ENCODE assay signal across 8 cellular contexts in the genomic region with DNA sequence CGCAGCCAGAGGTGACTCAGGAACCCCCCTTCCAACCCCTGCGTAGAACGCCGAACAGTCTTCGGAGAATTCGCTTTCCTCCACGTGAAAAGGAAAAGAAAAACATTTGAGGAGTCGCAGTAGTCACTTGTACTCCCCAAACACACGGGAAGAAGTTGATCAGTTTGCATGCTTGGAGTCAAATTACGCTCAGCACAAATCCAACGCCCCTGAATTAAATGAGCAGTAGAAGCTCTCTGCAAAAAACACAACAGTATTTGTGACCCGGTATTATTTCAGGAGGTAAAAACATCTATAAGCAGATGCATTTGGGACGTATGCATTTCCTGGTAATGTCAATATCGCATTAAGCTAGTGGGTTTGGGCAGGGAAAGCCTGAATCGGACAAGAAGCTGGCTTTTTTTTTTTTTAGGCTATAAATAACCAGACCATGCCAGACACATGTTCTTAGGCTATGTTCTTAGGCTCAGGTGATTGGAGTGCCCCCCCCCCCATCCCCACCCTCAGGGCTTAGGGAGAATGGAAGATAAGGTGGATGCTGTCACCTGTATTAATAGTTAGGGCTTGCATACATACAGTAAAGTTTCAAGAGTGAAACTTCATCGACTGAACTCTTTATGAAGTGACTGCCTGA. TPM values are rescaled to one million over a fixed set of nuclear protein-coding genes. Genes with fewer than 3 reads are reported as not detected.
DNase-seq lines count a peak whose midpoint lies in the region; ATAC-seq and TF ChIP-seq lines count a peak whose summit lies in the region.

No MANE protein-coding gene starts in this region.

- no peak for TF ChIP-seq CTCF in Caco-2 (IDR thresholded peaks at IDR 0.05; ENCODE audit: insufficient read depth in 1 of 2, low read depth in 1 of 2, low read length in 1 of 2, severe bottlenecking in 1 of 2, unreplicated experiment in 1 of 2)
- no peak for TF ChIP-seq CTCF in left ventricle myocardium inferior (IDR thresholded peaks at IDR 0.05; ENCODE audit: borderline replicate concordance)

- H3K36me3 ChIP-seq in Caco-2 (ENCODE audit: control insufficient read depth, insufficient read depth, low read length) (no peaks in the 10 kb centered on the region), left ventricle myocardium inferior (no peaks in the 10 kb centered on the region)

- peaks cover 30% of the 10 kb centered on the region for H3K36me3 Mint-ChIP-seq in Caco-2 (ENCODE audit: insufficient read depth, unreplicated experiment)
- H3K36me3 Mint-ChIP-seq in activated T-helper 2 cell treated with anti-CD3 and anti-CD28 coated beads, Interferon-gamma antibody, Interleukin-2, Interleukin-4, amounts not matched to agents 10 μg/mL and 5 μg/mL and 100 μg/mL, durations not matched to agents 14 hours and 24 hours and 36 hours (ENCODE audit: low read depth), result no peaks in the 10 kb centered on the region

- CTCF ChIA-PET in Caco-2 (lab: Charles Lee), result interaction anchor here (0.5 to 2.6 kb wide), 14 partner anchors 13 to 355 kb away, joined by 3 to 16 read pairs (median 5); no protein-coding TSS in a partner anchor

- peak; percentile 29 for ATAC-seq in sciatic nerve
- ATAC-seq in HG02642 (IDR thresholded peaks at IDR 0.05; ENCODE audit: poor library complexity, unreplicated experiment), result no peak
- no peak for ATAC-seq in GM19023 (IDR thresholded peaks at IDR 0.05; ENCODE audit: unreplicated experiment)
- no peak for ATAC-seq in GM18867 (IDR thresholded peaks at IDR 0.05; ENCODE audit: unreplicated experiment)

- peak overlapping the region; percentile 96 for H3K27ac Mint-ChIP-seq in Caco-2 (ENCODE audit: unreplicated experiment)
- H3K27ac Mint-ChIP-seq in activated T-helper 2 cell treated with anti-CD3 and anti-CD28 coated beads, Interferon-gamma antibody, Interleukin-2, Interleukin-4, amounts not matched to agents 10 μg/mL and 5 μg/mL and 100 μg/mL, durations not matched to agents 14 hours and 24 hours and 36 hours, result peak overlapping the region; percentile 73

- H3K4me3 Mint-ChIP-seq in Caco-2 (ENCODE audit: unreplicated experiment), result peak overlapping the region; percentile 91
- peak overlapping the region; percentile 83 for H3K4me3 Mint-ChIP-seq in activated T-helper 2 cell treated with anti-CD3 and anti-CD28 coated beads, Interferon-gamma antibody, Interleukin-2, Interleukin-4, amounts not matched to agents 10 μg/mL and 5 μg/mL and 100 μg/mL, durations not matched to agents 14 hours and 24 hours and 36 hours (ENCODE audit: low read depth)

- H3K27me3 ChIP-seq in Caco-2 (replicated peaks; ENCODE audit: control insufficient read depth, insufficient read depth, low read length), result no peaks in the 10 kb centered on the region
- H3K27me3 ChIP-seq in left ventricle myocardium inferior (ENCODE audit: low read depth), result no peaks in the 10 kb centered on the region

- intact Hi-C loops in Caco-2 (cut with micrococcal nuclease; ENCODE audit: unreplicated experiment), result loop anchor here (1.0 to 2.0 kb wide), 7 partner anchors 52 to 178 kb away; no protein-coding TSS in a partner anchor
- intact Hi-C loops in activated T-helper 2 cell treated with anti-CD3 and anti-CD28 coated beads, Interferon-gamma antibody, Interleukin-2, Interleukin-4, amounts not matched to agents 10 μg/mL and 5 μg/mL and 100 μg/mL, durations not matched to agents 14 hours and 24 hours and 36 hours (cut with micrococcal nuclease), result loop anchor here (2.0 to 5.0 kb wide), 6 partner anchors 69 to 921 kb away; partner anchors contain the start of genes CCNO and FST
- intact Hi-C loops in left ventricle myocardium inferior (cut with micrococcal nuclease), result loop anchor here (5.0 kb wide), 1 partner anchor 106 kb away; no protein-coding TSS in a partner anchor
- intact Hi-C loops in sciatic nerve (cut with DNase I), result no loop called here

- H3K4me3 ChIP-seq in Caco-2 (ENCODE audit: low read depth, low read length), result peak overlapping the region; percentile 93
- peak overlapping the region; percentile 91 for H3K4me3 ChIP-seq in left ventricle myocardium inferior

- peaks cover 3% of the 10 kb centered on the region for H3K27me3 Mint-ChIP-seq in Caco-2 (ENCODE audit: insufficient read depth, unreplicated experiment)
- peaks cover 32% of the 10 kb centered on the region for H3K27me3 Mint-ChIP-seq in activated T-helper 2 cell treated with anti-CD3 and anti-CD28 coated beads, Interferon-gamma antibody, Interleukin-2, Interleukin-4, amounts not matched to agents 10 μg/mL and 5 μg/mL and 100 μg/mL, durations not matched to agents 14 hours and 24 hours and 36 hours (ENCODE audit: low read depth)

- DNase-seq in Caco-2 (peak in 1 of 2 experiments; percentile 52), HT-29 (ENCODE audit: low spot score) (peak; percentile 42), left ventricle myocardium inferior (no peak), sciatic nerve (ENCODE audit: low spot score) (no peak)
- DNase-seq in activated T-helper 2 cell treated with anti-CD3 and anti-CD28 coated beads, Interferon-gamma antibody, Interleukin-2, Interleukin-4, amounts not matched to agents 10 μg/mL and 5 μg/mL and 100 μg/mL, durations not matched to agents 14 hours and 24 hours and 36 hours (ENCODE audit: low spot score), result no peak

- peaks cover 41% of the 10 kb centered on the region for H3K4me1 Mint-ChIP-seq in Caco-2 (ENCODE audit: low read depth, unreplicated experiment)
- peaks cover 21% of the 10 kb centered on the region for H3K4me1 Mint-ChIP-seq in activated T-helper 2 cell treated with anti-CD3 and anti-CD28 coated beads, Interferon-gamma antibody, Interleukin-2, Interleukin-4, amounts not matched to agents 10 μg/mL and 5 μg/mL and 100 μg/mL, durations not matched to agents 14 hours and 24 hours and 36 hours (ENCODE audit: low read depth)

- peaks cover 10% of the 10 kb centered on the region for H3K9me3 Mint-ChIP-seq in Caco-2 (ENCODE audit: unreplicated experiment)
- H3K9me3 Mint-ChIP-seq in activated T-helper 2 cell treated with anti-CD3 and anti-CD28 coated beads, Interferon-gamma antibody, Interleukin-2, Interleukin-4, amounts not matched to agents 10 μg/mL and 5 μg/mL and 100 μg/mL, durations not matched to agents 14 hours and 24 hours and 36 hours, result no peaks in the 10 kb centered on the region

- POLR2A ChIA-PET in Caco-2 (lab: Charles Lee), result interaction anchor here (0.5 to 2.8 kb wide), 12 partner anchors 13 to 196 kb away, joined by 3 to 31 read pairs (median 6); no protein-coding TSS in a partner anchor

- H3K9me3 ChIP-seq in Caco-2, result no peaks in the 10 kb centered on the region
- no peaks in the 10 kb centered on the region for H3K9me3 ChIP-seq in left ventricle myocardium inferior (replicated peaks)

- peak overlapping the region; percentile 91 for H3K27ac ChIP-seq in left ventricle myocardium inferior (replicated peaks)

- H3K4me1 ChIP-seq in Caco-2 (peaks cover 40% of the 10 kb centered on the region), left ventricle myocardium inferior (peaks cover 48% of the 10 kb centered on the region)

- BruUV-seq in Caco-2 (replicated peaks; lab: Mats Ljungman, UMichigan), result no TSS peak

RNA-seq across cellular contexts. Expression of gene ARL15, which starts 0.9 kb away (rescaled TPM):
- 122 and 140 TPM in 2 replicates for total RNA-seq in Caco-2 (2022)
- total RNA-seq in HT-29 (2014; rRNA removed; shearing (Covaris generic)), result 20.8 and 27.9 TPM in 2 replicates
- total RNA-seq in activated T-helper 2 cell treated with anti-CD3 and anti-CD28 coated beads, Interferon-gamma antibody, Interleukin-2, Interleukin-4, amounts not matched to agents 10 μg/mL and 5 μg/mL and 100 μg/mL, durations not matched to agents 14 hours and 24 hours and 36 hours, result 6.0 and 6.8 TPM in 2 replicates
- 18.2 TPM for total RNA-seq in left ventricle myocardium inferior
- total RNA-seq in sciatic nerve, result 30.9 TPM
